1 cellular context compared by ENCODE assay signal in genomic region chr19:2077398-2077797, GRCh38.
TF ChIP-seq lines count a peak whose summit lies in the region.

No MANE protein-coding gene starts in this region.

TF ChIP-seq in GM12878, 131 proteins besides CTCF, POLR2A, EP300 and RAD21:
- TF ChIP-seq TCF3 (IDR thresholded peaks at IDR 0.05; ENCODE audit: borderline replicate concordance, insufficient read depth, low read depth, low read length): 0 out of 2 replicates have a peak, but pooled peaks have one; percentile 7
- TF ChIP-seq KDM1A (IDR thresholded peaks at IDR 0.05; ENCODE audit: borderline replicate concordance): no peak
- TF ChIP-seq WRNIP1 (IDR thresholded peaks at IDR 0.05; ENCODE audit: borderline replicate concordance, low read depth, low read length): no peak
- no peak for TF ChIP-seq STAT1 (conservative IDR thresholded peaks at IDR 0.05)
- 0 out of 2 replicates have a peak, but pooled peaks have one; percentile 43 for TF ChIP-seq HDGF (IDR thresholded peaks at IDR 0.05)
- TF ChIP-seq MEF2A (IDR thresholded peaks at IDR 0.05; ENCODE audit: insufficient read depth, low read depth, low read length): no peak
- no peak for TF ChIP-seq IKZF2 (IDR thresholded peaks at IDR 0.05)
- no peak for TF ChIP-seq HCFC1 (IDR thresholded peaks at IDR 0.05; ENCODE audit: low read length)
- TF ChIP-seq PKNOX1 (IDR thresholded peaks at IDR 0.05): no peak
